17 cellular contexts compared by ENCODE assay signal in genomic region chr4:176400816-176401461, GRCh38.
DNase-seq lines count a peak whose midpoint lies in the region; ATAC-seq and TF ChIP-seq lines count a peak whose summit lies in the region.
"Had no signal": no experiment of that assay in that cellular context is flagged by ENCODE, and none has a peak within 500 bp of the region (broad histone marks: within the 10 kb centered on the region; RNA-seq: fewer than 3 reads in every experiment).

No MANE protein-coding gene starts in this region.

- TF ChIP-seq EP300 in gastroesophageal sphincter (IDR thresholded peaks at IDR 0.05) = no peak

- DNase-seq in AG04449 (ENCODE audit: low read depth, low spot score) (peak; percentile 21), HS-5 (ENCODE audit: low read depth) (peak; percentile 72), T1000 (lab: John Stamatoyannopoulos, UW) (peak; percentile 17), fibroblast of the aortic adventitia (ENCODE audit: low read depth) (peak; percentile 45), GM23338 (ENCODE audit: low spot score) (no peak), left cardiac atrium (no peak)
- DNase-seq: activated CD4-positive, alpha-beta memory T cell treated with anti-CD3 and anti-CD28 coated beads, Interleukin-2, amount 10 ng/mL, durations not matched to agents 7 days and 5 days; activated effector memory CD4-positive, alpha-beta T cell treated with Interleukin-2 at 50 U/mL for 16 hours; DMS53; effector CD4-positive, alpha-beta T cell; left colon; RPMI8226; stimulated activated CD4-positive, alpha-beta T cell treated with anti-CD3 and anti-CD28 coated beads, Interleukin-1b, Interleukin-23, amount 100 ng/mL, for 48 hours had no signal

- no peak overlapping the region for H3K4me3 Mint-ChIP-seq in GM23338
- H3K4me3 Mint-ChIP-seq: activated CD4-positive, alpha-beta memory T cell treated with anti-CD3 and anti-CD28 coated beads, Interleukin-2, amount 10 ng/mL, durations not matched to agents 7 days and 5 days had no signal

- POLR2A ChIA-PET in AG04449 (lab: Yijun Ruan, JAX) = no interaction called here

- H3K27me3 Mint-ChIP-seq in GM23338 (ENCODE audit: insufficient read depth, low read depth, poor library complexity) = no peaks in the 10 kb centered on the region
- H3K27me3 Mint-ChIP-seq: activated CD4-positive, alpha-beta memory T cell treated with anti-CD3 and anti-CD28 coated beads, Interleukin-2, amount 10 ng/mL, durations not matched to agents 7 days and 5 days had no signal

- H3K4me3 ChIP-seq in AG04449 (ENCODE audit: low read depth, low read length) (no peak overlapping the region), fibroblast of the aortic adventitia (ENCODE audit: low read depth, low read length) (no peak overlapping the region), GM23338 (no peak overlapping the region), gastroesophageal sphincter (no peak overlapping the region)
- H3K4me3 ChIP-seq: BLaER1, tibial nerve had no signal

- H3K9me3 ChIP-seq in gastroesophageal sphincter = peaks cover 0 to 17% (median 0%) of the 10 kb centered on the region in 3 donors
- H3K9me3 ChIP-seq: BLaER1 had no signal

- no peak overlapping the region for H3K27ac ChIP-seq in GM23338 (ENCODE audit: low read depth)
- H3K27ac ChIP-seq in gastroesophageal sphincter = no peak overlapping the region
- H3K27ac ChIP-seq: BLaER1, tibial nerve had no signal

- H3K36me3 ChIP-seq in GM23338 (ENCODE audit: insufficient read depth) = no peaks in the 10 kb centered on the region
- no peaks in the 10 kb centered on the region for H3K36me3 ChIP-seq in gastroesophageal sphincter
- H3K36me3 ChIP-seq: BLaER1, tibial nerve had no signal

- intact Hi-C loops in left cardiac atrium (cut with DNase I) = no loop called here

- no peak overlapping the region for H3K4me2 ChIP-seq in GM23338
- H3K4me2 ChIP-seq: BLaER1 had no signal

- 83 to 100% methylated on average over 1 of the region's 1 CpG for WGBS in gastroesophageal sphincter (ENCODE audit: low coverage in 1 of 2), 2 donors

- H3K36me3 Mint-ChIP-seq in GM23338 (ENCODE audit: low read depth) = no peaks in the 10 kb centered on the region

- H3F3A ChIP-seq in GM23338 (replicated peaks; ENCODE audit: low read depth) = no peaks in the 10 kb centered on the region

- no peaks in the 10 kb centered on the region for H3K79me2 ChIP-seq in GM23338 (replicated peaks; ENCODE audit: insufficient read depth)

- no peaks in the 10 kb centered on the region; the same call in 1 of the 2 replicates for H3K9me2 ChIP-seq in GM23338 (ENCODE audit: insufficient read depth)

- H3K4me1 Mint-ChIP-seq in GM23338 = peaks cover 11% of the 10 kb centered on the region
- H3K4me1 Mint-ChIP-seq: activated CD4-positive, alpha-beta memory T cell treated with anti-CD3 and anti-CD28 coated beads, Interleukin-2, amount 10 ng/mL, durations not matched to agents 7 days and 5 days had no signal

- CTCF ChIA-PET in AG04449 (lab: Yijun Ruan, JAX) = no interaction called here

- TF ChIP-seq CTCF in AG04449 (IDR thresholded peaks at IDR 0.05; ENCODE audit: insufficient read depth, low read length, missing control alignments) = no peak
- no peak for TF ChIP-seq CTCF in fibroblast of the aortic adventitia (IDR thresholded peaks at IDR 0.05; ENCODE audit: insufficient read depth, low read length)
- no peak for TF ChIP-seq CTCF in GM23338 (conservative IDR thresholded peaks at IDR 0.05; ENCODE audit: low read depth in 2 of 2)
- TF ChIP-seq CTCF in gastroesophageal sphincter (IDR thresholded peaks at IDR 0.05) = no peak

- H4K20me1 ChIP-seq in GM23338 (replicated peaks; ENCODE audit: insufficient read depth) = no peaks in the 10 kb centered on the region
- H4K20me1 ChIP-seq: BLaER1 had no signal

- no peaks in the 10 kb centered on the region; the same call in 2 of the 3 replicates for H3K9me3 Mint-ChIP-seq in GM23338
- H3K9me3 Mint-ChIP-seq: activated CD4-positive, alpha-beta memory T cell treated with anti-CD3 and anti-CD28 coated beads, Interleukin-2, amount 10 ng/mL, durations not matched to agents 7 days and 5 days had no signal

- no peak overlapping the region for H2AFZ ChIP-seq in GM23338

- TF ChIP-seq POLR2A in gastroesophageal sphincter (IDR thresholded peaks at IDR 0.05) = no peak

- H3K27me3 ChIP-seq in GM23338 (ENCODE audit: insufficient read depth) (no peaks in the 10 kb centered on the region), gastroesophageal sphincter (no peaks in the 10 kb centered on the region)
- H3K27me3 ChIP-seq: BLaER1, tibial nerve had no signal

- no peak overlapping the region for H3K27ac Mint-ChIP-seq in GM23338
- H3K27ac Mint-ChIP-seq: activated CD4-positive, alpha-beta memory T cell treated with anti-CD3 and anti-CD28 coated beads, Interleukin-2, amount 10 ng/mL, durations not matched to agents 7 days and 5 days had no signal

- no peak for ATAC-seq in GM23338
- ATAC-seq in gastroesophageal sphincter = no peak
- ATAC-seq in GM21529 (IDR thresholded peaks at IDR 0.05; ENCODE audit: unreplicated experiment) = no peak
- ATAC-seq in left cardiac atrium = no peak
- ATAC-seq: left colon had no signal

- H3K4me1 ChIP-seq in GM23338 (ENCODE audit: insufficient read depth) = peaks cover 10% of the 10 kb centered on the region; the same call in 1 of the 2 replicates
- no peaks in the 10 kb centered on the region for H3K4me1 ChIP-seq in gastroesophageal sphincter
- H3K4me1 ChIP-seq: BLaER1, tibial nerve had no signal

TF ChIP-seq in GM23338, 12 proteins besides CTCF, POLR2A, EP300 and RAD21 (continues in another document):
- TF ChIP-seq CREB1 (CRISPR knock-in tag; IDR thresholded peaks at IDR 0.05; ENCODE audit: low read depth) (no peak), STAT1 (IDR thresholded peaks at IDR 0.05; ENCODE audit: unreplicated experiment) (no peak), ZNF331 (CRISPR knock-in tag; IDR thresholded peaks at IDR 0.05; ENCODE audit: low read depth) (no peak), JUNB (IDR thresholded peaks at IDR 0.05; ENCODE audit: unreplicated experiment) (no peak), ETS1 (IDR thresholded peaks at IDR 0.05) (no peak)
- TF ChIP-seq, protein P1, sequence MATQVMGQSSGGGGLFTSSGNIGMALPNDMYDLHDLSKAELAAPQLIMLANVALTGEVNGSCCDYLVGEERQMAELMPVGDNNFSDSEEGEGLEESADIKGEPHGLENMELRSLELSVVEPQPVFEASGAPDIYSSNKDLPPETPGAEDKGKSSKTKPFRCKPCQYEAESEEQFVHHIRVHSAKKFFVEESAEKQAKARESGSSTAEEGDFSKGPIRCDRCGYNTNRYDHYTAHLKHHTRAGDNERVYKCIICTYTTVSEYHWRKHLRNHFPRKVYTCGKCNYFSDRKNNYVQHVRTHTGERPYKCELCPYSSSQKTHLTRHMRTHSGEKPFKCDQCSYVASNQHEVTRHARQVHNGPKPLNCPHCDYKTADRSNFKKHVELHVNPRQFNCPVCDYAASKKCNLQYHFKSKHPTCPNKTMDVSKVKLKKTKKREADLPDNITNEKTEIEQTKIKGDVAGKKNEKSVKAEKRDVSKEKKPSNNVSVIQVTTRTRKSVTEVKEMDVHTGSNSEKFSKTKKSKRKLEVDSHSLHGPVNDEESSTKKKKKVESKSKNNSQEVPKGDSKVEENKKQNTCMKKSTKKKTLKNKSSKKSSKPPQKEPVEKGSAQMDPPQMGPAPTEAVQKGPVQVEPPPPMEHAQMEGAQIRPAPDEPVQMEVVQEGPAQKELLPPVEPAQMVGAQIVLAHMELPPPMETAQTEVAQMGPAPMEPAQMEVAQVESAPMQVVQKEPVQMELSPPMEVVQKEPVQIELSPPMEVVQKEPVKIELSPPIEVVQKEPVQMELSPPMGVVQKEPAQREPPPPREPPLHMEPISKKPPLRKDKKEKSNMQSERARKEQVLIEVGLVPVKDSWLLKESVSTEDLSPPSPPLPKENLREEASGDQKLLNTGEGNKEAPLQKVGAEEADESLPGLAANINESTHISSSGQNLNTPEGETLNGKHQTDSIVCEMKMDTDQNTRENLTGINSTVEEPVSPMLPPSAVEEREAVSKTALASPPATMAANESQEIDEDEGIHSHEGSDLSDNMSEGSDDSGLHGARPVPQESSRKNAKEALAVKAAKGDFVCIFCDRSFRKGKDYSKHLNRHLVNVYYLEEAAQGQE (IDR thresholded peaks at IDR 0.05; ENCODE audit: unreplicated experiment) = no peak

Comparison
In these comparisons a context has a peak if more than half of its experiments do, and no peak if none do; other contexts are left out.
1. DNase-seq: peak in AG04449 (single experiment), HS-5 (single experiment), T1000 (single experiment) and fibroblast of the aortic adventitia (single experiment); none in GM23338 (single experiment) and left cardiac atrium (single experiment).